Comparison of ENCODE assay signal across 1 cellular context in genomic region chr3:44338010-44338827, GRCh38.
TF ChIP-seq lines count a peak whose summit lies in the region.

A gene with protein sequence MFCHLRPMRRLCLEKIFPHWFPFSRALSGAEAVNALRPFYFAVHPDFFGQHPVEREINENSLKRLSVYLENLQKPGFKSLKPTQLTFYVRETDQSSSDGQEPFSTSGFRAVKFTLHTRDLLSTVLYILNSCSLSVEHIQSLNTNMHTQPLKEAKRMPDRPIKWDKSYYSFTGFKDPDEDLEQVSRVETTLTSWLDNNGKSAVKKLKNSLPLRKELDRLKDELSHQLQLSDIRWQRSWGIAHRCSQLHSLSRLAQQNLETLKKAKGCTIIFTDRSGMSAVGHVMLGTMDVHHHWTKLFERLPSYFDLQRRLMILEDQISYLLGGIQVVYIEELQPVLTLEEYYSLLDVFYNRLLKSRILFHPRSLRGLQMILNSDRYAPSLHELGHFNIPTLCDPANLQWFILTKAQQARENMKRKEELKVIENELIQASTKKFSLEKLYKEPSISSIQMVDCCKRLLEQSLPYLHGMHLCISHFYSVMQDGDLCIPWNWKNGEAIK (plus strand): TSS chr3:44338766. CDS start chr3:44354783, 16,017 bp downstream.

TF ChIP-seq in HepG2, 621 proteins besides CTCF, POLR2A, EP300 and RAD21 (continued from another document and continues in another):
- TF ChIP-seq, protein P1, sequence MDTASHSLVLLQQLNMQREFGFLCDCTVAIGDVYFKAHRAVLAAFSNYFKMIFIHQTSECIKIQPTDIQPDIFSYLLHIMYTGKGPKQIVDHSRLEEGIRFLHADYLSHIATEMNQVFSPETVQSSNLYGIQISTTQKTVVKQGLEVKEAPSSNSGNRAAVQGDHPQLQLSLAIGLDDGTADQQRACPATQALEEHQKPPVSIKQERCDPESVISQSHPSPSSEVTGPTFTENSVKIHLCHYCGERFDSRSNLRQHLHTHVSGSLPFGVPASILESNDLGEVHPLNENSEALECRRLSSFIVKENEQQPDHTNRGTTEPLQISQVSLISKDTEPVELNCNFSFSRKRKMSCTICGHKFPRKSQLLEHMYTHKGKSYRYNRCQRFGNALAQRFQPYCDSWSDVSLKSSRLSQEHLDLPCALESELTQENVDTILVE (CRISPR knock-in tag; IDR thresholded peaks at IDR 0.05) = no peak
- no peak for TF ChIP-seq SNRNP70 (IDR thresholded peaks at IDR 0.05; ENCODE audit: low read depth, low read length)
- TF ChIP-seq KLF16 (CRISPR knock-in tag; IDR thresholded peaks at IDR 0.05) = peak; percentile 78 to 85; a peak in 2 of 4 replicates
- no peak for TF ChIP-seq TCF12 (IDR thresholded peaks at IDR 0.05)
- TF ChIP-seq TCF12 (CRISPR knock-in tag; IDR thresholded peaks at IDR 0.05) = peak; percentile 90
- TF ChIP-seq, protein P2, sequence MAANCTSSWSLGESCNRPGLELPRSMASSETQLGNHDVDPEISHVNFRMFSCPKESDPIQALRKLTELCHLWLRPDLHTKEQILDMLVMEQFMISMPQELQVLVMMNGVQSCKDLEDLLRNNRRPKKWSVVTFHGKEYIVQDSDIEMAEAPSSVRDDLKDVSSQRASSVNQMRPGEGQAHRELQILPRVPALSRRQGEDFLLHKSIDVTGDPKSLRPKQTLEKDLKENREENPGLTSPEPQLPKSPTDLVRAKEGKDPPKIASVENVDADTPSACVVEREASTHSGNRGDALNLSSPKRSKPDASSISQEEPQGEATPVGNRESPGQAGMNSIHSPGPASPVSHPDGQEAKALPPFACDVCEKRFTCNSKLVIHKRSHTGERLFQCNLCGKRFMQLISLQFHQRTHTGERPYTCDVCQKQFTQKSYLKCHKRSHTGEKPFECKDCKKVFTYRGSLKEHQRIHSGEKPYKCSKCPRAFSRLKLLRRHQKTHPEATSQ (CRISPR knock-in tag; IDR thresholded peaks at IDR 0.05; ENCODE audit: borderline replicate concordance) = peak; percentile 89; the same call in 1 of the 2 replicates
- TF ChIP-seq, protein P3, sequence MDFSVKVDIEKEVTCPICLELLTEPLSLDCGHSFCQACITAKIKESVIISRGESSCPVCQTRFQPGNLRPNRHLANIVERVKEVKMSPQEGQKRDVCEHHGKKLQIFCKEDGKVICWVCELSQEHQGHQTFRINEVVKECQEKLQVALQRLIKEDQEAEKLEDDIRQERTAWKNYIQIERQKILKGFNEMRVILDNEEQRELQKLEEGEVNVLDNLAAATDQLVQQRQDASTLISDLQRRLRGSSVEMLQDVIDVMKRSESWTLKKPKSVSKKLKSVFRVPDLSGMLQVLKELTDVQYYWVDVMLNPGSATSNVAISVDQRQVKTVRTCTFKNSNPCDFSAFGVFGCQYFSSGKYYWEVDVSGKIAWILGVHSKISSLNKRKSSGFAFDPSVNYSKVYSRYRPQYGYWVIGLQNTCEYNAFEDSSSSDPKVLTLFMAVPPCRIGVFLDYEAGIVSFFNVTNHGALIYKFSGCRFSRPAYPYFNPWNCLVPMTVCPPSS (IDR thresholded peaks at IDR 0.05) = no peak
- TF ChIP-seq NFIB (CRISPR knock-in tag; IDR thresholded peaks at IDR 0.05; ENCODE audit: borderline replicate concordance) = no peak
- 0 out of 2 replicates have a peak, but pooled peaks have one; percentile 50 for TF ChIP-seq ZBTB21 (CRISPR knock-in tag; IDR thresholded peaks at IDR 0.05)
- TF ChIP-seq ZC3H4 (CRISPR knock-in tag; IDR thresholded peaks at IDR 0.05; ENCODE audit: borderline replicate concordance) = peak; percentile 92
- peak; percentile 83 for TF ChIP-seq ZNF792 (CRISPR knock-in tag; IDR thresholded peaks at IDR 0.05)
- no peak for TF ChIP-seq ZNF615 (CRISPR knock-in tag; IDR thresholded peaks at IDR 0.05; ENCODE audit: borderline replicate concordance)
- peak; percentile 84; the same call in 1 of the 2 replicates for TF ChIP-seq IKZF5 (CRISPR knock-in tag; IDR thresholded peaks at IDR 0.05)
- no peak for TF ChIP-seq CEBPG (CRISPR knock-in tag; IDR thresholded peaks at IDR 0.05)
- peak; percentile 70 for TF ChIP-seq NKX3-1 (CRISPR knock-in tag; IDR thresholded peaks at IDR 0.05)
- peak; percentile 92 for TF ChIP-seq IRF2 (CRISPR knock-in tag; IDR thresholded peaks at IDR 0.05)
- TF ChIP-seq ZSCAN31 (CRISPR knock-in tag; IDR thresholded peaks at IDR 0.05; ENCODE audit: low read depth) = peak; percentile 99
- TF ChIP-seq HOXA5 (CRISPR knock-in tag; IDR thresholded peaks at IDR 0.05) = peak; percentile 87
- no peak for TF ChIP-seq RAD51 (IDR thresholded peaks at IDR 0.05; ENCODE audit: borderline replicate concordance)
- TF ChIP-seq ZNF547 (CRISPR knock-in tag; IDR thresholded peaks at IDR 0.05) = peak; percentile 98
- TF ChIP-seq TAF15 (IDR thresholded peaks at IDR 0.05; ENCODE audit: low read depth, low read length, poor library complexity, severe bottlenecking) = peak; percentile 31
- TF ChIP-seq SYNCRIP (IDR thresholded peaks at IDR 0.05; ENCODE audit: insufficient read depth, low read depth, low read length) = no peak
- no peak for TF ChIP-seq HMGA1 (CRISPR knock-in tag; conservative IDR thresholded peaks at IDR 0.05)
- TF ChIP-seq ZNF335 (CRISPR knock-in tag; IDR thresholded peaks at IDR 0.05) = peak; percentile 86
- TF ChIP-seq ZNF138 (CRISPR knock-in tag; IDR thresholded peaks at IDR 0.05; ENCODE audit: low read depth) = peak; percentile 99
- no peak for TF ChIP-seq FUBP1 (CRISPR knock-in tag; IDR thresholded peaks at IDR 0.05; ENCODE audit: borderline replicate concordance)
- TF ChIP-seq PHF8 (CRISPR knock-in tag; IDR thresholded peaks at IDR 0.05) = peak; percentile 98
- TF ChIP-seq ZNF644 (CRISPR knock-in tag; IDR thresholded peaks at IDR 0.05; ENCODE audit: low read depth) = no peak
- TF ChIP-seq TBX2 (CRISPR knock-in tag; IDR thresholded peaks at IDR 0.05; ENCODE audit: borderline replicate concordance) = peak; percentile 99
- peak; percentile 57 for TF ChIP-seq MIER3 (CRISPR knock-in tag; IDR thresholded peaks at IDR 0.05; ENCODE audit: borderline replicate concordance)
- peak; percentile 95 for TF ChIP-seq CAMTA2 (CRISPR knock-in tag; IDR thresholded peaks at IDR 0.05; ENCODE audit: borderline replicate concordance)
- TF ChIP-seq SOX5 (CRISPR knock-in tag; IDR thresholded peaks at IDR 0.05; ENCODE audit: borderline replicate concordance) = no peak; the same call in 1 of the 2 replicates
- no peak for TF ChIP-seq ZBTB1 (CRISPR knock-in tag; IDR thresholded peaks at IDR 0.05; ENCODE audit: borderline replicate concordance)
- TF ChIP-seq KDM3A (CRISPR knock-in tag; IDR thresholded peaks at IDR 0.05; ENCODE audit: low read depth) = no peak; the same call in 1 of the 2 replicates
- TF ChIP-seq KAT8 (CRISPR knock-in tag; IDR thresholded peaks at IDR 0.05) = peak; percentile 89; the same call in 1 of the 2 replicates
- TF ChIP-seq, protein P4, sequence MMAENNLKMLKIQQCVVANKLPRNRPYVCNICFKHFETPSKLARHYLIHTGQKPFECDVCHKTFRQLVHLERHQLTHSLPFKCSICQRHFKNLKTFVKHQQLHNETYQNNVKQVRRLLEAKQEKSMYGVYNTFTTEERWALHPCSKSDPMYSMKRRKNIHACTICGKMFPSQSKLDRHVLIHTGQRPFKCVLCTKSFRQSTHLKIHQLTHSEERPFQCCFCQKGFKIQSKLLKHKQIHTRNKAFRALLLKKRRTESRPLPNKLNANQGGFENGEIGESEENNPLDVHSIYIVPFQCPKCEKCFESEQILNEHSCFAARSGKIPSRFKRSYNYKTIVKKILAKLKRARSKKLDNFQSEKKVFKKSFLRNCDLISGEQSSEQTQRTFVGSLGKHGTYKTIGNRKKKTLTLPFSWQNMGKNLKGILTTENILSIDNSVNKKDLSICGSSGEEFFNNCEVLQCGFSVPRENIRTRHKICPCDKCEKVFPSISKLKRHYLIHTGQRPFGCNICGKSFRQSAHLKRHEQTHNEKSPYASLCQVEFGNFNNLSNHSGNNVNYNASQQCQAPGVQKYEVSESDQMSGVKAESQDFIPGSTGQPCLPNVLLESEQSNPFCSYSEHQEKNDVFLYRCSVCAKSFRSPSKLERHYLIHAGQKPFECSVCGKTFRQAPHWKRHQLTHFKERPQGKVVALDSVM (CRISPR knock-in tag; IDR thresholded peaks at IDR 0.05) = peak; percentile 57
- peak; percentile 87; the same call in 1 of the 2 replicates for TF ChIP-seq CBFB (CRISPR knock-in tag; IDR thresholded peaks at IDR 0.05)
- TF ChIP-seq, protein P5, sequence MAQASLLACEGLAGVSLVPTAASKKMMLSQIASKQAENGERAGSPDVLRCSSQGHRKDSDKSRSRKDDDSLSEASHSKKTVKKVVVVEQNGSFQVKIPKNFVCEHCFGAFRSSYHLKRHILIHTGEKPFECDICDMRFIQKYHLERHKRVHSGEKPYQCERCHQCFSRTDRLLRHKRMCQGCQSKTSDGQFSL (CRISPR knock-in tag; IDR thresholded peaks at IDR 0.05) = peak; percentile 70; the same call in 1 of the 2 replicates
- peak; percentile 98; the same call in 1 of the 2 replicates for TF ChIP-seq ZNF30 (CRISPR knock-in tag; IDR thresholded peaks at IDR 0.05)
- TF ChIP-seq TEAD2 (CRISPR knock-in tag; IDR thresholded peaks at IDR 0.05) = peak; percentile 62; the same call in 1 of the 2 replicates
- no peak for TF ChIP-seq PRPF4 (IDR thresholded peaks at IDR 0.05; ENCODE audit: low read depth, low read length, poor library complexity, severe bottlenecking)
- TF ChIP-seq ATF7 (IDR thresholded peaks at IDR 0.05) = peak; percentile 36; the same call in 1 of the 2 replicates
- TF ChIP-seq ATF7 (CRISPR knock-in tag; IDR thresholded peaks at IDR 0.05) = peak; percentile 88
- TF ChIP-seq KLF12 (CRISPR knock-in tag; IDR thresholded peaks at IDR 0.05; ENCODE audit: borderline replicate concordance) = peak; percentile 92
- TF ChIP-seq ZNF10 (CRISPR knock-in tag; IDR thresholded peaks at IDR 0.05; ENCODE audit: borderline replicate concordance, low read depth) = no peak
- TF ChIP-seq KDM4B (CRISPR knock-in tag; IDR thresholded peaks at IDR 0.05) = peak; percentile 64
- peak; percentile 41; the same call in 1 of the 2 replicates for TF ChIP-seq ZXDC (CRISPR knock-in tag; IDR thresholded peaks at IDR 0.05)
- peak; percentile 97 for TF ChIP-seq ZNF430 (CRISPR knock-in tag; IDR thresholded peaks at IDR 0.05)
